Comparison of ENCODE assay signal across 17 cellular contexts in the genomic region with DNA sequence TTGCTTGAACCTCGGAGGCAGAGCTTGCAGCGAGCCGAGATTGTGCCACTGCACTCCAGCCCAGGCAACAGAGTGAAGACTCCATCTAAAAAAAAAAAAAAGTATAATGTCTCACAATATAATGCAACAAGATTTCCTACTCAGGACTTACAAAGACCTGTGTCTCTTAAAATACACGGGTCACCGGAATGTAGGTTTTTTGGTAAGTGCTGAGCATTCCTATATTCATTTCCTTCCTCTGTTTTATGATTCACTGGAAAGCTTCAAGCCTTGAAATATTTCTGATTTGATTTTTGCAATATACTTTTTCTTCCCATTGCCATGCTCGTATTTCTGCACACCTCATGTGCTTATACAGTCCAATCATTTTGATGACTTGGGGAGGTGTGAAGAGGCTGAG.
"Had no signal": no experiment of that assay in that cellular context is flagged by ENCODE, and none has a peak within 500 bp of the region (broad histone marks: within the 10 kb centered on the region; RNA-seq: fewer than 3 reads in every experiment).

No MANE protein-coding gene starts in this region.

- H2AFZ ChIP-seq: hepatocyte had no signal

- H3K4me3 ChIP-seq: hepatocyte, sigmoid colon, skin epidermis, testis, tibial nerve had no signal

- DNase-seq: cortex of kidney; effector memory CD4-positive, alpha-beta T cell; erythroblast; foreskin keratinocyte; left colon; left ventricle myocardium superior; naive thymus-derived CD8-positive, alpha-beta T cell; sigmoid colon; stimulated activated CD4-positive, alpha-beta T cell treated with anti-CD3 and anti-CD28 coated beads, Interleukin-2, amount 100 ng/mL, for 24 hours; stimulated activated CD4-positive, alpha-beta T cell treated with anti-CD3 and anti-CD28 coated beads, Interleukin-4, amount 100 ng/mL, for 4 hours; stimulated activated naive B cell treated with anti-CD40 and anti-IgM and Interleukin-4, amounts not matched to agents 10 μg/mL and 1 μg/mL and 100 μg/mL, for 72 hours; stimulated activated naive CD8-positive, alpha-beta T cell treated with anti-CD3 and anti-CD28 coated beads, Interleukin-15, amount 100 ng/mL, for 72 hours; testis had no signal

- H3K9me3 Mint-ChIP-seq: naive thymus-derived CD8-positive, alpha-beta T cell; stimulated activated naive B cell treated with anti-CD40 and anti-IgM and Interleukin-4, amounts not matched to agents 10 μg/mL and 1 μg/mL and 100 μg/mL, for 72 hours; stimulated activated naive CD8-positive, alpha-beta T cell treated with anti-CD3 and anti-CD28 coated beads, Interleukin-15, amount 100 ng/mL, for 72 hours had no signal

- H3K4me3 Mint-ChIP-seq: naive thymus-derived CD8-positive, alpha-beta T cell; neural crest cell; stimulated activated naive B cell treated with anti-CD40 and anti-IgM and Interleukin-4, amounts not matched to agents 10 μg/mL and 1 μg/mL and 100 μg/mL, for 72 hours; stimulated activated naive CD8-positive, alpha-beta T cell treated with anti-CD3 and anti-CD28 coated beads, Interleukin-15, amount 100 ng/mL, for 72 hours had no signal

- H3K4me1 Mint-ChIP-seq: stimulated activated naive B cell treated with anti-CD40 and anti-IgM and Interleukin-4, amounts not matched to agents 10 μg/mL and 1 μg/mL and 100 μg/mL, for 72 hours had no signal

- H3K27ac Mint-ChIP-seq: naive thymus-derived CD8-positive, alpha-beta T cell; stimulated activated naive B cell treated with anti-CD40 and anti-IgM and Interleukin-4, amounts not matched to agents 10 μg/mL and 1 μg/mL and 100 μg/mL, for 72 hours; stimulated activated naive CD8-positive, alpha-beta T cell treated with anti-CD3 and anti-CD28 coated beads, Interleukin-15, amount 100 ng/mL, for 72 hours had no signal

- H3K27ac ChIP-seq: foreskin keratinocyte, hepatocyte, skin epidermis, testis, tibial nerve had no signal

- H3K27me3 ChIP-seq: foreskin keratinocyte, hepatocyte, sigmoid colon, testis, tibial nerve had no signal

- H3K27me3 Mint-ChIP-seq: naive thymus-derived CD8-positive, alpha-beta T cell; stimulated activated naive B cell treated with anti-CD40 and anti-IgM and Interleukin-4, amounts not matched to agents 10 μg/mL and 1 μg/mL and 100 μg/mL, for 72 hours; stimulated activated naive CD8-positive, alpha-beta T cell treated with anti-CD3 and anti-CD28 coated beads, Interleukin-15, amount 100 ng/mL, for 72 hours had no signal

- H3K79me2 ChIP-seq: hepatocyte had no signal

- H3K36me3 ChIP-seq: sigmoid colon, tibial nerve had no signal

- H3K9me3 ChIP-seq: sigmoid colon, testis, tibial nerve had no signal
